Comparison of ENCODE assay signal across 23 cellular contexts in genomic region chr9:85243921-85244320, GRCh38.
A peak's percentile ranks its signal among the peaks of the same experiment; 100 is the strongest.
DNase-seq lines count a peak whose midpoint lies in the region; ATAC-seq and TF ChIP-seq lines count a peak whose summit lies in the region.
"Had no signal": no experiment of that assay in that cellular context is flagged by ENCODE, and none has a peak within 500 bp of the region (broad histone marks: within the 10 kb centered on the region; RNA-seq: fewer than 3 reads in every experiment).

No MANE protein-coding gene starts in this region.

- H3K27me3 Mint-ChIP-seq in nephron progenitor cell (ENCODE audit: low read depth, poor library complexity): peaks cover 4% of the 10 kb centered on the region
- H3K27me3 Mint-ChIP-seq: CD4-positive, alpha-beta memory T cell; CD8-positive, alpha-beta memory T cell had no signal

- TF ChIP-seq POLR2A in Peyer's patch (IDR thresholded peaks at IDR 0.05): no peak

- H3K9me3 Mint-ChIP-seq in nephron progenitor cell: peaks cover 31% of the 10 kb centered on the region
- H3K9me3 Mint-ChIP-seq: CD8-positive, alpha-beta memory T cell had no signal

- peaks cover 48% of the 10 kb centered on the region for H3K4me1 Mint-ChIP-seq in nephron progenitor cell
- H3K4me1 Mint-ChIP-seq: CD14-positive monocyte; CD4-positive, alpha-beta memory T cell; CD4-positive, CD25-positive, alpha-beta regulatory T cell; CD8-positive, alpha-beta memory T cell had no signal

- H4K12ac ChIP-seq in trophoblast cell (ENCODE audit: low read depth, low read length): no peak overlapping the region

- no peaks in the 10 kb centered on the region for H3K79me2 ChIP-seq in trophoblast cell (ENCODE audit: control insufficient read depth, insufficient read depth, low read length, poor library complexity)

- H3K4me3 ChIP-seq in trophoblast cell (ENCODE audit: low read depth, low read length): no peak overlapping the region
- H3K4me3 ChIP-seq in Peyer's patch: no peak overlapping the region
- H3K4me3 ChIP-seq: BLaER1, GM12878 had no signal

- H3K4me3 Mint-ChIP-seq in nephron progenitor cell: no peak overlapping the region
- H3K4me3 Mint-ChIP-seq: CD4-positive, alpha-beta memory T cell; CD4-positive, CD25-positive, alpha-beta regulatory T cell; CD8-positive, alpha-beta memory T cell had no signal

- H3K9me3 ChIP-seq in trophoblast cell (ENCODE audit: insufficient read depth, low read depth, low read length) (no peaks in the 10 kb centered on the region), Peyer's patch (no peaks in the 10 kb centered on the region)
- H3K9me3 ChIP-seq: BE2C had no signal

- H2BK5ac ChIP-seq in trophoblast cell (ENCODE audit: low read depth, low read length, poor library complexity): no peak overlapping the region

- H3K4me2 ChIP-seq in trophoblast cell (ENCODE audit: low read length): no peak overlapping the region

- no peak overlapping the region for H4K8ac ChIP-seq in trophoblast cell (ENCODE audit: low read depth, low read length)

- H4K91ac ChIP-seq in trophoblast cell (ENCODE audit: low read depth, low read length): peak overlapping the region; percentile 84

- H3K27me3 ChIP-seq in trophoblast cell (ENCODE audit: insufficient read depth, low read length): no peaks in the 10 kb centered on the region
- H3K27me3 ChIP-seq in Peyer's patch: no peaks in the 10 kb centered on the region
- H3K27me3 ChIP-seq: BE2C, BLaER1 had no signal

- H3K27ac ChIP-seq in trophoblast cell (ENCODE audit: low read depth, low read length) (peak overlapping the region; percentile 11), Peyer's patch (no peak overlapping the region)
- H3K27ac ChIP-seq: BLaER1 had no signal

- no peak overlapping the region for H3K4ac ChIP-seq in trophoblast cell (ENCODE audit: low read depth, low read length)

- no peak for DNase-seq in nephron progenitor cell
- no peak for DNase-seq in trophoblast cell
- no peak for DNase-seq in epidermal melanocyte (ENCODE audit: insufficient read length, low spot score)
- DNase-seq in Peyer's patch: no peak
- DNase-seq: 8988T; ACHN; BE2C; C1 segment of cervical spinal cord; CD4-positive, alpha-beta memory T cell; CD4-positive, CD25-positive, alpha-beta regulatory T cell; CD8-positive, alpha-beta memory T cell; COR-L47; DMS 273 treated with DMSO at 0.1 percent for 48 hours; DMS153; DMS53; DMS79; DND-41; EL; GDM1 had no signal

- H2AK5ac ChIP-seq in trophoblast cell (ENCODE audit: low read length): peak overlapping the region; percentile 72

- H2BK120ac ChIP-seq in trophoblast cell (ENCODE audit: insufficient read depth, low read length, poor library complexity): no peak overlapping the region

- no peak overlapping the region for H3K9ac ChIP-seq in trophoblast cell (ENCODE audit: low read length)
- H3K9ac ChIP-seq: BLaER1 had no signal

- ATAC-seq in GM19397 (IDR thresholded peaks at IDR 0.05; ENCODE audit: unreplicated experiment): no peak
- ATAC-seq: GM12878 had no signal

- H3K4me1 ChIP-seq in trophoblast cell (ENCODE audit: control insufficient read depth in 1 of 2, insufficient read depth in 2 of 2, low read length in 2 of 2) (peaks cover 5 to 7% of the 10 kb centered on the region in 2 experiments), Peyer's patch (no peaks in the 10 kb centered on the region)
- H3K4me1 ChIP-seq: BE2C had no signal

- no peak overlapping the region for H3K14ac ChIP-seq in trophoblast cell (ENCODE audit: low read length)

- no peaks in the 10 kb centered on the region for H3K36me3 ChIP-seq in trophoblast cell (ENCODE audit: control insufficient read depth in 1 of 2, insufficient read depth in 2 of 2, low read length in 2 of 2)
- no peaks in the 10 kb centered on the region for H3K36me3 ChIP-seq in Peyer's patch
- H3K36me3 ChIP-seq: BE2C, BLaER1 had no signal

- no peak overlapping the region for H3K23ac ChIP-seq in trophoblast cell (ENCODE audit: low read length)

- H3K36me3 Mint-ChIP-seq in nephron progenitor cell (ENCODE audit: low read depth): peaks cover 17% of the 10 kb centered on the region
- H3K36me3 Mint-ChIP-seq: CD14-positive monocyte; CD4-positive, alpha-beta memory T cell; CD4-positive, CD25-positive, alpha-beta regulatory T cell; CD8-positive, alpha-beta memory T cell had no signal

- no peak overlapping the region for H3K18ac ChIP-seq in trophoblast cell (ENCODE audit: low read length)

- peak overlapping the region; percentile 87 for H2BK12ac ChIP-seq in trophoblast cell (ENCODE audit: low read length)

- peaks cover 3% of the 10 kb centered on the region for H3K79me1 ChIP-seq in trophoblast cell (ENCODE audit: low read length)

- H3K27ac Mint-ChIP-seq in nephron progenitor cell: peak overlapping the region; percentile 97
- H3K27ac Mint-ChIP-seq: CD4-positive, alpha-beta memory T cell; CD4-positive, CD25-positive, alpha-beta regulatory T cell; CD8-positive, alpha-beta memory T cell had no signal

- TF ChIP-seq CTCF in nephron progenitor cell (IDR thresholded peaks at IDR 0.05) (no peak), Peyer's patch (IDR thresholded peaks at IDR 0.05) (no peak)

- no CpG with 5 or more reads among the region's 2 CpGs for WGBS in trophoblast cell (ENCODE audit: extremely low coverage, insufficient coverage, insufficient read length)

- H2AFZ ChIP-seq in trophoblast cell (ENCODE audit: insufficient read depth, low read length, poor library complexity): no peak overlapping the region
